Comparison of ENCODE assay signal across 2 cellular contexts in genomic region chr11:76695133-76695532, GRCh38.
TF ChIP-seq lines count a peak whose summit lies in the region.

No MANE protein-coding gene starts in this region.

TF ChIP-seq in Ishikawa, 13 proteins besides CTCF, POLR2A, EP300 and RAD21:
- TF ChIP-seq, protein P1, sequence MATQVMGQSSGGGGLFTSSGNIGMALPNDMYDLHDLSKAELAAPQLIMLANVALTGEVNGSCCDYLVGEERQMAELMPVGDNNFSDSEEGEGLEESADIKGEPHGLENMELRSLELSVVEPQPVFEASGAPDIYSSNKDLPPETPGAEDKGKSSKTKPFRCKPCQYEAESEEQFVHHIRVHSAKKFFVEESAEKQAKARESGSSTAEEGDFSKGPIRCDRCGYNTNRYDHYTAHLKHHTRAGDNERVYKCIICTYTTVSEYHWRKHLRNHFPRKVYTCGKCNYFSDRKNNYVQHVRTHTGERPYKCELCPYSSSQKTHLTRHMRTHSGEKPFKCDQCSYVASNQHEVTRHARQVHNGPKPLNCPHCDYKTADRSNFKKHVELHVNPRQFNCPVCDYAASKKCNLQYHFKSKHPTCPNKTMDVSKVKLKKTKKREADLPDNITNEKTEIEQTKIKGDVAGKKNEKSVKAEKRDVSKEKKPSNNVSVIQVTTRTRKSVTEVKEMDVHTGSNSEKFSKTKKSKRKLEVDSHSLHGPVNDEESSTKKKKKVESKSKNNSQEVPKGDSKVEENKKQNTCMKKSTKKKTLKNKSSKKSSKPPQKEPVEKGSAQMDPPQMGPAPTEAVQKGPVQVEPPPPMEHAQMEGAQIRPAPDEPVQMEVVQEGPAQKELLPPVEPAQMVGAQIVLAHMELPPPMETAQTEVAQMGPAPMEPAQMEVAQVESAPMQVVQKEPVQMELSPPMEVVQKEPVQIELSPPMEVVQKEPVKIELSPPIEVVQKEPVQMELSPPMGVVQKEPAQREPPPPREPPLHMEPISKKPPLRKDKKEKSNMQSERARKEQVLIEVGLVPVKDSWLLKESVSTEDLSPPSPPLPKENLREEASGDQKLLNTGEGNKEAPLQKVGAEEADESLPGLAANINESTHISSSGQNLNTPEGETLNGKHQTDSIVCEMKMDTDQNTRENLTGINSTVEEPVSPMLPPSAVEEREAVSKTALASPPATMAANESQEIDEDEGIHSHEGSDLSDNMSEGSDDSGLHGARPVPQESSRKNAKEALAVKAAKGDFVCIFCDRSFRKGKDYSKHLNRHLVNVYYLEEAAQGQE (IDR thresholded peaks at IDR 0.05; ENCODE audit: low read depth): no peak
- TF ChIP-seq FOXM1 (IDR thresholded peaks at IDR 0.05; ENCODE audit: borderline replicate concordance, low read depth) (no peak), USF1 (IDR thresholded peaks at IDR 0.05) (no peak), EGR1 (IDR thresholded peaks at IDR 0.05) (no peak), YY1 (IDR thresholded peaks at IDR 0.05; ENCODE audit: low read depth) (no peak), ZBTB7A (IDR thresholded peaks at IDR 0.05; ENCODE audit: low read depth) (no peak), TAF1 (IDR thresholded peaks at IDR 0.05; ENCODE audit: low read depth) (no peak), CEBPB (IDR thresholded peaks at IDR 0.05) (no peak), TCF12 (IDR thresholded peaks at IDR 0.05; ENCODE audit: low read depth) (no peak), TEAD4 (IDR thresholded peaks at IDR 0.05) (no peak), NFIC (IDR thresholded peaks at IDR 0.05) (no peak)

TF ChIP-seq in K562, 482 proteins besides CTCF, POLR2A, EP300 and RAD21:
- TF ChIP-seq, protein P2, sequence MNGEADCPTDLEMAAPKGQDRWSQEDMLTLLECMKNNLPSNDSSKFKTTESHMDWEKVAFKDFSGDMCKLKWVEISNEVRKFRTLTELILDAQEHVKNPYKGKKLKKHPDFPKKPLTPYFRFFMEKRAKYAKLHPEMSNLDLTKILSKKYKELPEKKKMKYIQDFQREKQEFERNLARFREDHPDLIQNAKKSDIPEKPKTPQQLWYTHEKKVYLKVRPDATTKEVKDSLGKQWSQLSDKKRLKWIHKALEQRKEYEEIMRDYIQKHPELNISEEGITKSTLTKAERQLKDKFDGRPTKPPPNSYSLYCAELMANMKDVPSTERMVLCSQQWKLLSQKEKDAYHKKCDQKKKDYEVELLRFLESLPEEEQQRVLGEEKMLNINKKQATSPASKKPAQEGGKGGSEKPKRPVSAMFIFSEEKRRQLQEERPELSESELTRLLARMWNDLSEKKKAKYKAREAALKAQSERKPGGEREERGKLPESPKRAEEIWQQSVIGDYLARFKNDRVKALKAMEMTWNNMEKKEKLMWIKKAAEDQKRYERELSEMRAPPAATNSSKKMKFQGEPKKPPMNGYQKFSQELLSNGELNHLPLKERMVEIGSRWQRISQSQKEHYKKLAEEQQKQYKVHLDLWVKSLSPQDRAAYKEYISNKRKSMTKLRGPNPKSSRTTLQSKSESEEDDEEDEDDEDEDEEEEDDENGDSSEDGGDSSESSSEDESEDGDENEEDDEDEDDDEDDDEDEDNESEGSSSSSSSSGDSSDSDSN (IDR thresholded peaks at IDR 0.05; ENCODE audit: borderline replicate concordance in 1 of 2, low read depth in 2 of 2, low read length in 2 of 2): no peak
- peak; percentile 32; the same call in 1 of the 2 replicates for TF ChIP-seq SMC3 (conservative IDR thresholded peaks at IDR 0.05; ENCODE audit: insufficient read depth, low read depth, low read length)
- TF ChIP-seq ZNF395 (CRISPR knock-in tag; IDR thresholded peaks at IDR 0.05): no peak
